8 cellular contexts compared by ENCODE assay signal in the genomic region with DNA sequence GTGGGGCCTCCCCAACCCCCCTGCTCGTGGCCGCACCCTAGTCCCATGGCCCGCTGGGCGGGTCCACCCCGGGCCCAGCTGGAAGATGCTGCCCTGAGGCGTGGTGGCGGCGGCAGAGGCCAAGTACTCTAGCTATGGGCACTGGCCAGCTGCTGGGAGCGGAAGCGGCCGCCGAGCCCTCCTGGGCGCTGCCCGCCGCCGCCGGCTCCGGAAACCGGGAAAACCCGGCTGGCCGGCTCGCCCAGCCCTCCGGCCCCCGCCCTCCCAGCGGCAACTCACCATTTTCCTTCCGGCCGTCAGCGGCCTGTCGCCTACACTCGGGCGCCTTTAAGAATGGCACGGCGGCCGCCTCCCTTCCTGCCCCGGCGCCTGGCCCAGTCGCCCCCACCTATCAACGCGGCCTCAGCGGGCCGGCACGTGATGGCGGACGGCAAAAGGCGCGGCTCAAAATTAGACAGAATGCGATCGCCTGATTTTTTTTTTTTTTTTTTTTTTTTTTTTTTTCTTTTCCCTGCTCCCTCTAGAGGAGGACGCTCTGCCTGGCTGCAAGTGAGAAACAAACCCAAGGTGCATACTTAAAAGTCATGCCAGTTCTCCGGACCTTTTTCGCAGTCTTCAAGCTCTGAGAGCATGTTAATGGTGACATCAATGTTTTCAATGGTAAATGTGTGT. TPM values are rescaled to one million over a fixed set of nuclear protein-coding genes. Genes with fewer than 3 reads are reported as not detected.
DNase-seq lines count a peak whose midpoint lies in the region; ATAC-seq and TF ChIP-seq lines count a peak whose summit lies in the region.

Gene GMFB (minus strand): TSS at position 335 of the 672 bp plus-strand sequence. CDS start 53 bp downstream, at position 282.

- no peaks in the 10 kb centered on the region for H3K9me3 Mint-ChIP-seq in WTC11

- in situ Hi-C loops in GM18951 (cut with MboI; ENCODE audit: low sequenced_read_pairs, unreplicated experiment), result no loop called here

- H3K27me3 Mint-ChIP-seq in WTC11 (ENCODE audit: low read depth), result no peaks in the 10 kb centered on the region

- peak; percentile 83 for TF ChIP-seq POLR2A in GM18951 (IDR thresholded peaks at IDR 0.05; ENCODE audit: extremely low read depth, insufficient read depth, insufficient read length)

- TF ChIP-seq CTCF in AG09319 (IDR thresholded peaks at IDR 0.05; ENCODE audit: low read depth, low read length) (peak; percentile 51), WTC11 (IDR thresholded peaks at IDR 0.05) (no peak), cardiac fibroblast (IDR thresholded peaks at IDR 0.05; ENCODE audit: low read depth, low read length) (peak; percentile 66)

- peaks cover 49% of the 10 kb centered on the region for H3K4me1 Mint-ChIP-seq in WTC11

- no peaks in the 10 kb centered on the region for H3K36me3 Mint-ChIP-seq in WTC11

- DNase-seq in AG09319 (ENCODE audit: extremely low read depth, low read depth) (peak; percentile 90), NCI-H226 (peak; percentile 88), WTC11 (ENCODE audit: low spot score) (peak; percentile 87), cardiac fibroblast (ENCODE audit: low read depth in 2 of 2) (peak; percentile 96 to 98), iris pigment epithelial cell (ENCODE audit: low read depth) (peak; percentile 90)
- DNase-seq in stimulated activated CD4-positive, alpha-beta T cell treated with anti-CD3 and anti-CD28 coated beads, Interleukin-12 subunit alpha, Interleukin-12 subunit beta, amount 100 ng/mL, for 24 hours (ENCODE audit: low read depth in 2 of 2), result peak; percentile 71 to 81

- H3K4me3 Mint-ChIP-seq in WTC11, result peak within 1 kb of the TSS; percentile 92

- ATAC-seq in HG03196 (IDR thresholded peaks at IDR 0.05; ENCODE audit: unreplicated experiment), result peak; percentile 87
- peak; percentile 84 for ATAC-seq in WTC11

- POLR2A ChIA-PET in WTC11 (lab: Charles Lee), result interaction anchor here (0.7 to 1.5 kb wide), 5 partner anchors 16 to 1936 kb away, joined by 3 to 7 read pairs (median 3); partner anchors contain the start of genes CGRRF1 and GPR137C

- H3K27ac Mint-ChIP-seq in WTC11, result peak within 1 kb of the TSS; percentile 95

- H3K4me3 ChIP-seq in cardiac fibroblast (replicated peaks in 1 of 2; ENCODE audit: low read depth in 2 of 2, low read length in 2 of 2), result peak within 1 kb of the TSS; percentile 86 to 92

- CTCF ChIA-PET in WTC11 (lab: Charles Lee), result interaction anchor here (0.6 to 3.5 kb wide), 12 partner anchors 9 to 456 kb away, joined by 3 to 16 read pairs (median 4); partner anchors contain the start of gene CGRRF1

TF ChIP-seq in WTC11, 78 proteins besides CTCF, POLR2A, EP300 and RAD21 (continues in another document):
- TF ChIP-seq CBFB (CRISPR knock-in tag; IDR thresholded peaks at IDR 0.05; ENCODE audit: low read depth), result no peak
- no peak for TF ChIP-seq AR (CRISPR knock-in tag; IDR thresholded peaks at IDR 0.05)
- no peak for TF ChIP-seq HMGA2 (CRISPR knock-in tag; IDR thresholded peaks at IDR 0.05)
- TF ChIP-seq ETV6 (CRISPR knock-in tag; IDR thresholded peaks at IDR 0.05), result no peak
- TF ChIP-seq JUN (CRISPR knock-in tag; IDR thresholded peaks at IDR 0.05), result no peak
- no peak for TF ChIP-seq SMAD3 (CRISPR knock-in tag; IDR thresholded peaks at IDR 0.05; ENCODE audit: borderline replicate concordance)
- TF ChIP-seq FOXK1 (CRISPR knock-in tag; IDR thresholded peaks at IDR 0.05), result peak; percentile 55; the same call in 1 of the 2 replicates
- TF ChIP-seq SP1 (CRISPR knock-in tag; conservative IDR thresholded peaks at IDR 0.05), result peak; percentile 44; the same call in 1 of the 2 replicates
- no peak for TF ChIP-seq ZNF671 (CRISPR knock-in tag; IDR thresholded peaks at IDR 0.05)
- TF ChIP-seq GABPB1 (CRISPR knock-in tag; IDR thresholded peaks at IDR 0.05), result peak; percentile 54; the same call in 1 of the 2 replicates
- TF ChIP-seq SOX15 (CRISPR knock-in tag; IDR thresholded peaks at IDR 0.05), result no peak
- no peak for TF ChIP-seq FOXP4 (CRISPR knock-in tag; IDR thresholded peaks at IDR 0.05)
- TF ChIP-seq HMGXB4 (CRISPR knock-in tag; IDR thresholded peaks at IDR 0.05), result peak; percentile 83; the same call in 1 of the 2 replicates
- no peak for TF ChIP-seq ZNF219 (CRISPR knock-in tag; IDR thresholded peaks at IDR 0.05; ENCODE audit: borderline replicate concordance)
- TF ChIP-seq ZNF512 (CRISPR knock-in tag; IDR thresholded peaks at IDR 0.05; ENCODE audit: borderline replicate concordance), result no peak
- 0 out of 2 replicates have a peak, but pooled peaks have one; percentile 53 for TF ChIP-seq KAT7 (CRISPR knock-in tag; IDR thresholded peaks at IDR 0.05; ENCODE audit: borderline replicate concordance)
- TF ChIP-seq RELA (CRISPR knock-in tag; IDR thresholded peaks at IDR 0.05; ENCODE audit: borderline replicate concordance), result no peak

RNA-seq across cellular contexts. Expression of gene GMFB, which starts in this region (rescaled TPM):
- total RNA-seq in WTC11 (2021), result 56.4 to 63.7 TPM (median 58.0 TPM) in 3 replicates

Comparison
In these comparisons a context has a peak if more than half of its experiments do, and no peak if none do; other contexts are left out.
1. Peak in every context shown above with its lines: DNase-seq, ATAC-seq and H3K4me3 ChIP-seq.